In the genomic region with DNA sequence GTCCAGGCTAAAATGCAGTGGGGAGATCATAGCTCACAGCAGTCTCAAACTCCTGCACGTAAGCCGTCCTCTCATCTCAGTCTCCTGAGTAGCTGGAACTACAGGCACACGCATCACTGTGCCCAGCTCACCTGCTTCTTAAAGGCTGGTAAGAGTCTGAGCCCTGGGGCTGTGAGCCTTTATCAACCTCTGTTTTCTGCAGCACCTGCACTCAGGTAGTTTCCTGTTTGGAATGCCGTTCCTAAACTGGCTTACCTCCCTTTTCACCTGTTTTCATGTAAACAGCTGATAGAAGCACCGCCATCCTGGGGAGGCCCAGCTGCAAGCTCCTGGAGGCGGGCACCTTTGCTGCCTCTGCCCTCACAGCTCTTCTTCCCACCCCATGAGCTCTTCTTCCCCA, we compare ENCODE assay signal across 19 cellular contexts. TPM values are rescaled to one million over a fixed set of nuclear protein-coding genes. Genes with fewer than 3 reads are reported as not detected.
DNase-seq lines count a peak whose midpoint lies in the region; ATAC-seq and TF ChIP-seq lines count a peak whose summit lies in the region.
"Had no signal": no experiment of that assay in that cellular context is flagged by ENCODE, and none has a peak within 500 bp of the region (broad histone marks: within the 10 kb centered on the region; RNA-seq: fewer than 3 reads in every experiment).

No MANE protein-coding gene starts in this region.

- H4K8ac ChIP-seq in trophoblast cell (ENCODE audit: low read depth, low read length), result no peak overlapping the region

- H3K4me3 ChIP-seq in trophoblast cell (ENCODE audit: low read depth, low read length), result no peak overlapping the region
- H3K4me3 ChIP-seq: A549, PC-9 had no signal

- no peak overlapping the region for H3K4ac ChIP-seq in trophoblast cell (ENCODE audit: low read depth, low read length)

- no peak overlapping the region for H4K91ac ChIP-seq in trophoblast cell (ENCODE audit: low read depth, low read length)

- no peak overlapping the region for H2BK12ac ChIP-seq in trophoblast cell (ENCODE audit: low read length)

- no peak for TF ChIP-seq CTCF in VCaP (conservative IDR thresholded peaks at IDR 0.05)

- H2BK5ac ChIP-seq in trophoblast cell (ENCODE audit: low read depth, low read length, poor library complexity), result no peak overlapping the region

- no peak overlapping the region for H3K4me2 ChIP-seq in trophoblast cell (ENCODE audit: low read length)
- H3K4me2 ChIP-seq: A549, PC-9 had no signal

- no peaks in the 10 kb centered on the region for H3K27me3 ChIP-seq in trophoblast cell (ENCODE audit: insufficient read depth, low read length)

- H3K9ac ChIP-seq in trophoblast cell (ENCODE audit: low read length), result no peak overlapping the region

- H3K18ac ChIP-seq in trophoblast cell (ENCODE audit: low read length), result no peak overlapping the region

- no CpG with 5 or more reads among the region's 6 CpGs for WGBS in trophoblast cell (ENCODE audit: extremely low coverage, insufficient coverage, insufficient read length)

- no peak overlapping the region for H4K12ac ChIP-seq in trophoblast cell (ENCODE audit: low read depth, low read length)

- H3K9me3 ChIP-seq in trophoblast cell (ENCODE audit: insufficient read depth, low read depth, low read length), result no peaks in the 10 kb centered on the region
- H3K9me3 ChIP-seq: A549 had no signal

- H3K14ac ChIP-seq in trophoblast cell (ENCODE audit: low read length), result no peak overlapping the region

- peak; percentile 28 for DNase-seq in NCI-H748 (lab: John Stamatoyannopoulos, UW; ENCODE audit: unreplicated experiment)
- no peak for DNase-seq in NCI-H748 treated with DMSO at 0.1 percent for 48 hours (lab: John Stamatoyannopoulos, UW)
- peak; percentile 1 for DNase-seq in NCI-H146 treated with DMSO at 0.1 percent for 48 hours (lab: John Stamatoyannopoulos, UW; ENCODE audit: unreplicated experiment)
- peak; percentile 95 to 96 for DNase-seq in trophoblast cell
- DNase-seq in COLO668 (lab: John Stamatoyannopoulos, UW; ENCODE audit: unreplicated experiment), result no peak
- DNase-seq: CD4-positive, alpha-beta T cell; DND-41; GDM1; KBM-7; NCI-H2029; NCI-H526 treated with DMSO at 0.1 percent for 48 hours; PC-9; T1000 had no signal

- H2AK5ac ChIP-seq in trophoblast cell (ENCODE audit: low read length), result no peak overlapping the region

- no peak for ATAC-seq in HG03342 (IDR thresholded peaks at IDR 0.05; ENCODE audit: unreplicated experiment)
- no peak for ATAC-seq in GM18870 (IDR thresholded peaks at IDR 0.05; ENCODE audit: unreplicated experiment)
- ATAC-seq: A549, HCT116 had no signal

- peaks cover 2 to 7% of the 10 kb centered on the region in 2 experiments for H3K4me1 ChIP-seq in trophoblast cell (ENCODE audit: control insufficient read depth in 1 of 2, insufficient read depth in 2 of 2, low read length in 2 of 2)
- H3K4me1 ChIP-seq: A549 had no signal

- no peak overlapping the region for H3K23ac ChIP-seq in trophoblast cell (ENCODE audit: low read length)

- H2AFZ ChIP-seq in trophoblast cell (ENCODE audit: insufficient read depth, low read length, poor library complexity), result no peak overlapping the region
- H2AFZ ChIP-seq: PC-9 had no signal

- H3K79me2 ChIP-seq in trophoblast cell (ENCODE audit: control insufficient read depth, insufficient read depth, low read length, poor library complexity), result no peaks in the 10 kb centered on the region

- H3K79me1 ChIP-seq in trophoblast cell (ENCODE audit: low read length), result peaks cover 2% of the 10 kb centered on the region

- H3K36me3 ChIP-seq in trophoblast cell (ENCODE audit: control insufficient read depth in 1 of 2, insufficient read depth in 2 of 2, low read length in 2 of 2), result no peaks in the 10 kb centered on the region

- H3K27ac ChIP-seq in VCaP, result peak overlapping the region; percentile 9; the same call in 1 of the 2 replicates
- no peak overlapping the region for H3K27ac ChIP-seq in trophoblast cell (ENCODE audit: low read depth, low read length)
- H3K27ac ChIP-seq: A549, PC-9, RWPE1 had no signal

- no peak overlapping the region for H2BK120ac ChIP-seq in trophoblast cell (ENCODE audit: insufficient read depth, low read length, poor library complexity)

RNA-seq across cellular contexts. Expression of a gene that starts 45.4 kb away (rescaled TPM):
- polyA plus RNA-seq in trophoblast cell (2013), result 0.41 and 0.53 TPM in 2 replicates

Comparison
In these comparisons a context has a peak if more than half of its experiments do, and no peak if none do; other contexts are left out.
1. DNase-seq: peak in NCI-H748 (single experiment), NCI-H146 treated with DMSO at 0.1 percent for 48 hours (single experiment) and trophoblast cell (2 of 2); none in NCI-H748 treated with DMSO at 0.1 percent for 48 hours (single experiment) and COLO668 (single experiment).